In genomic region chr18:78293516-78293915, GRCh38 we compare ENCODE assay signal across 16 cellular contexts.
A peak's percentile ranks its signal among the peaks of the same experiment; 100 is the strongest.
DNase-seq lines count a peak whose midpoint lies in the region; ATAC-seq, FAIRE-seq and TF ChIP-seq lines count a peak whose summit lies in the region.
"Had no signal": no experiment of that assay in that cellular context is flagged by ENCODE, and none has a peak within 500 bp of the region (broad histone marks: within the 10 kb centered on the region; RNA-seq: fewer than 3 reads in every experiment).

No MANE protein-coding gene starts in this region.

- peaks cover 24% of the 10 kb centered on the region for H3K4me1 Mint-ChIP-seq in nephron

- peaks cover 0 to 7% (median 0%) of the 10 kb centered on the region in 9 donors for H3K4me1 ChIP-seq in heart right ventricle

- no peaks in the 10 kb centered on the region for H3K9me3 Mint-ChIP-seq in nephron

- H3K9me3 ChIP-seq in heart right ventricle, result no peaks in the 10 kb centered on the region
- H3K9me3 ChIP-seq: neutrophil had no signal

- H3K27ac ChIP-seq in heart right ventricle, result peak overlapping the region in 4 of 10 donors; percentile 1 to 64 (median 32)
- H3K27ac ChIP-seq: C4-2B, neutrophil had no signal

- 35% methylated on average over 15 of the region's 15 CpGs for WGBS in heart right ventricle, 2 donors

- peak overlapping the region; percentile 64 to 72 (median 72) for H3K4me3 Mint-ChIP-seq in nephron

- intact Hi-C loops in heart right ventricle (cut with DNase I), result loop anchor here in 1 of 10 donors (10.0 kb wide), 1 partner anchor 59 kb away; no protein-coding TSS in a partner anchor

- TF ChIP-seq CTCF in heart right ventricle (IDR thresholded peaks at IDR 0.05) (no peak), nephron (IDR thresholded peaks at IDR 0.05; ENCODE audit: unreplicated experiment in 3 of 3) (no peak), GM20000 (IDR thresholded peaks at IDR 0.05; ENCODE audit: extremely low read depth, missing control alignments) (no peak)

- peaks cover 42% of the 10 kb centered on the region for H3K27me3 Mint-ChIP-seq in nephron (ENCODE audit: low read depth)

- H3K4me3 ChIP-seq in heart right ventricle, result peak overlapping the region in 8 of 10 donors; percentile 10 to 43 (median 28)

- peak in 5 of 8 donors; percentile 19 to 32 (median 22) for ATAC-seq in heart right ventricle
- ATAC-seq in HG03565 (IDR thresholded peaks at IDR 0.05; ENCODE audit: unreplicated experiment), result no peak
- no peak for ATAC-seq in activated CD4-positive, CD25-positive, alpha-beta regulatory T cell treated with anti-CD3 and anti-CD28 coated beads, Interleukin-2, amount 50 U/mL, for 24 hours
- ATAC-seq: Panc1; stimulated activated naive CD8-positive, alpha-beta T cell treated with anti-CD3 and anti-CD28 coated beads, Interleukin-15, Interleukin-2, amounts not matched to agents 100 U/mL and 50 U/mL, for 24 hours had no signal

- no peaks in the 10 kb centered on the region for H3K36me3 Mint-ChIP-seq in nephron (ENCODE audit: low read depth)

- FAIRE-seq in urothelium cell line (lab: Jason Lieb, UNC), result no peak
- FAIRE-seq: small intestine had no signal

- peak; percentile 14 to 46 for DNase-seq in NCI-H524 (lab: John Stamatoyannopoulos, UW)
- no peak for DNase-seq in NCI-H524 treated with DMSO at 0.1 percent for 48 hours (lab: John Stamatoyannopoulos, UW)
- no peak for DNase-seq in heart right ventricle
- DNase-seq in urothelium cell line (ENCODE audit: low spot score), result peak; percentile 59
- DNase-seq in GM20000 (ENCODE audit: low spot score), result no peak
- DNase-seq: erythroblast; mammary epithelial cell; NCI-H1436; small intestine; stimulated activated naive CD8-positive, alpha-beta T cell treated with anti-CD3 and anti-CD28 coated beads, Interleukin-15, Interleukin-2, amounts not matched to agents 100 U/mL and 50 U/mL, for 24 hours had no signal

- peak overlapping the region; percentile 38 to 98 (median 87) for H3K27ac Mint-ChIP-seq in nephron

- H3K36me3 ChIP-seq in heart right ventricle, result no peaks in the 10 kb centered on the region
- H3K36me3 ChIP-seq: neutrophil had no signal

- H3K27me3 ChIP-seq in heart right ventricle, result peaks cover 0 to 17% (median 0%) of the 10 kb centered on the region in 7 donors
- H3K27me3 ChIP-seq: neutrophil had no signal

Comparison
In these comparisons a context has a peak if more than half of its experiments do, and no peak if none do; other contexts are left out.
1. DNase-seq: peak in NCI-H524 (2 of 2) and urothelium cell line (single experiment); none in NCI-H524 treated with DMSO at 0.1 percent for 48 hours (single experiment), heart right ventricle (0 of 2) and GM20000 (single experiment).
2. ATAC-seq: peak in heart right ventricle (5 of 8); none in HG03565 (single experiment) and activated CD4-positive, CD25-positive, alpha-beta regulatory T cell treated with anti-CD3 and anti-CD28 coated beads, Interleukin-2, amount 50 U/mL, for 24 hours (0 of 2).